Comparison of ENCODE assay signal across 9 cellular contexts in genomic region chr2:108786008-108786353, GRCh38. TPM values are rescaled to one million over a fixed set of nuclear protein-coding genes. Genes with fewer than 3 reads are reported as not detected.
A peak's percentile ranks its signal among the peaks of the same experiment; 100 is the strongest.
DNase-seq lines count a peak whose midpoint lies in the region; ATAC-seq, FAIRE-seq and TF ChIP-seq lines count a peak whose summit lies in the region.
"Had no signal": no experiment of that assay in that cellular context is flagged by ENCODE, and none has a peak within 500 bp of the region (broad histone marks: within the 10 kb centered on the region; RNA-seq: fewer than 3 reads in every experiment).

No MANE protein-coding gene starts in this region.

- peaks cover 38% of the 10 kb centered on the region for H3K36me3 Mint-ChIP-seq in CD8-positive, alpha-beta T cell
- peaks cover 40% of the 10 kb centered on the region for H3K36me3 Mint-ChIP-seq in dendritic cell treated with granulocyte-macrophage colony-stimulating factor and Interleukin-4, amounts not matched to agents 40 ng/mL and 50 ng/mL, for 4 days (ENCODE audit: low read depth)

- peaks cover 11% of the 10 kb centered on the region for H3K79me2 ChIP-seq in neural cell (replicated peaks; ENCODE audit: insufficient read depth, low read length)

- H3K4me3 Mint-ChIP-seq in CD8-positive, alpha-beta T cell = peak overlapping the region; percentile 99
- peak overlapping the region; percentile 89 for H3K4me3 Mint-ChIP-seq in dendritic cell treated with granulocyte-macrophage colony-stimulating factor and Interleukin-4, amounts not matched to agents 40 ng/mL and 50 ng/mL, for 4 days

- no peak for DNase-seq in CD8-positive, alpha-beta T cell
- no peak for DNase-seq in MG63
- no peak for DNase-seq in HUDEP-2 (lab: John Stamatoyannopoulos, UW; ENCODE audit: unreplicated experiment in 76 of 76)
- no peak for DNase-seq in urothelium cell line (ENCODE audit: low spot score)

- no peak for TF ChIP-seq CTCF in CD8-positive, alpha-beta T cell (IDR thresholded peaks at IDR 0.05)
- TF ChIP-seq CTCF in neural cell (IDR thresholded peaks at IDR 0.05; ENCODE audit: poor library complexity, severe bottlenecking) = no peak

- no peaks in the 10 kb centered on the region for H3K9me3 ChIP-seq in CD8-positive, alpha-beta T cell (ENCODE audit: low read length)
- H3K9me3 ChIP-seq in MG63 (no peaks in the 10 kb centered on the region), neural cell (ENCODE audit: low read length) (no peaks in the 10 kb centered on the region)

- H4K20me1 ChIP-seq in neural cell (ENCODE audit: insufficient read depth) = no peaks in the 10 kb centered on the region

- no peaks in the 10 kb centered on the region for H3F3A ChIP-seq in neural cell (ENCODE audit: insufficient read depth, low read length, poor library complexity, severe bottlenecking)

- no peaks in the 10 kb centered on the region for H3K27me3 ChIP-seq in CD8-positive, alpha-beta T cell (ENCODE audit: insufficient read depth, low read length)
- H3K27me3 ChIP-seq in MG63 = no peaks in the 10 kb centered on the region
- no peaks in the 10 kb centered on the region for H3K27me3 ChIP-seq in neural cell (ENCODE audit: insufficient read depth, low read depth, low read length)

- POLR2A ChIA-PET in CD8-positive, alpha-beta T cell (lab: Charles Lee) = interaction anchor here (0.7 to 1.2 kb wide), 3 partner anchors 9 to 67 kb away, joined by 3 to 5 read pairs (median 3); partner anchors contain the start of gene RANBP2

- CTCF ChIA-PET in CD8-positive, alpha-beta T cell (lab: Charles Lee) = interaction anchor here (0.8 kb wide), 1 partner anchor 143 kb away, joined by 3 read pairs; no protein-coding TSS in a partner anchor

- no peaks in the 10 kb centered on the region for H3K27me3 Mint-ChIP-seq in CD8-positive, alpha-beta T cell (ENCODE audit: low read depth)
- no peaks in the 10 kb centered on the region for H3K27me3 Mint-ChIP-seq in dendritic cell treated with granulocyte-macrophage colony-stimulating factor and Interleukin-4, amounts not matched to agents 40 ng/mL and 50 ng/mL, for 4 days

- H3K4me2 ChIP-seq in neural cell (ENCODE audit: low read length) = peak overlapping the region; percentile 94

- ATAC-seq in CD8-positive, alpha-beta T cell = no peak
- no peak for ATAC-seq in GM18868 (IDR thresholded peaks at IDR 0.05; ENCODE audit: unreplicated experiment)
- ATAC-seq in HG03280 (IDR thresholded peaks at IDR 0.05; ENCODE audit: unreplicated experiment) = no peak

- H3K9me2 ChIP-seq in neural cell (ENCODE audit: insufficient read depth, low read length) = no peaks in the 10 kb centered on the region

- H3K4me3 ChIP-seq in CD8-positive, alpha-beta T cell (ENCODE audit: low read depth, low read length) = peak overlapping the region; percentile 90
- H3K4me3 ChIP-seq in MG63 (peak overlapping the region; percentile 68), neural cell (ENCODE audit: low read length) (peak overlapping the region; percentile 80)

- H3K4me1 Mint-ChIP-seq in CD8-positive, alpha-beta T cell (ENCODE audit: low read depth) = peaks cover 22% of the 10 kb centered on the region
- peaks cover 12% of the 10 kb centered on the region for H3K4me1 Mint-ChIP-seq in dendritic cell treated with granulocyte-macrophage colony-stimulating factor and Interleukin-4, amounts not matched to agents 40 ng/mL and 50 ng/mL, for 4 days (ENCODE audit: low read depth)

- no peak for TF ChIP-seq EP300 in neural cell (conservative IDR thresholded peaks at IDR 0.05; ENCODE audit: poor library complexity, severe bottlenecking)

- intact Hi-C loops in CD8-positive, alpha-beta T cell (cut with DNase I, micrococcal nuclease) = loop anchor here (1.0 to 10.0 kb wide), 7 partner anchors 67 to 1419 kb away; partner anchors contain the start of genes RANBP2 (in 2 of the 2), EDAR (in 1 of the 2), GCC2 (in 1 of the 2) and LIMS1 (in 1 of the 2)
- intact Hi-C loops in dendritic cell treated with granulocyte-macrophage colony-stimulating factor and Interleukin-4, amounts not matched to agents 40 ng/mL and 50 ng/mL, for 4 days (cut with micrococcal nuclease) = no loop called here

- H2AFZ ChIP-seq in neural cell (ENCODE audit: low read depth, low read length) = no peak overlapping the region

- H3K4me1 ChIP-seq in CD8-positive, alpha-beta T cell (ENCODE audit: insufficient read depth, low read length) = peaks cover 10% of the 10 kb centered on the region

- H3K27ac Mint-ChIP-seq in CD8-positive, alpha-beta T cell = peak overlapping the region; percentile 97
- H3K27ac Mint-ChIP-seq in dendritic cell treated with granulocyte-macrophage colony-stimulating factor and Interleukin-4, amounts not matched to agents 40 ng/mL and 50 ng/mL, for 4 days = peak overlapping the region; percentile 83

- peaks cover 11% of the 10 kb centered on the region for H3K36me3 ChIP-seq in CD8-positive, alpha-beta T cell (ENCODE audit: insufficient read depth, low read length)
- peaks cover 31% of the 10 kb centered on the region for H3K36me3 ChIP-seq in MG63
- no peaks in the 10 kb centered on the region for H3K36me3 ChIP-seq in neural cell (ENCODE audit: insufficient read depth, low read length)

- no peak for FAIRE-seq in urothelium cell line (lab: Jason Lieb, UNC)
- FAIRE-seq: colon had no signal

- H3K9ac ChIP-seq in neural cell (ENCODE audit: low read length) = peak overlapping the region; percentile 73

- TF ChIP-seq RAD21 in neural cell (conservative IDR thresholded peaks at IDR 0.05) = no peak

- peak overlapping the region; percentile 83 for H3K27ac ChIP-seq in CD8-positive, alpha-beta T cell (ENCODE audit: low read depth, low read length)
- peak overlapping the region; percentile 53 for H3K27ac ChIP-seq in neural cell (ENCODE audit: low read length)

- no peaks in the 10 kb centered on the region for H3K9me3 Mint-ChIP-seq in CD8-positive, alpha-beta T cell
- no peaks in the 10 kb centered on the region for H3K9me3 Mint-ChIP-seq in dendritic cell treated with granulocyte-macrophage colony-stimulating factor and Interleukin-4, amounts not matched to agents 40 ng/mL and 50 ng/mL, for 4 days

TF ChIP-seq in neural cell, 6 proteins besides CTCF, POLR2A, EP300 and RAD21:
- TF ChIP-seq REST (IDR thresholded peaks at IDR 0.05; ENCODE audit: borderline replicate concordance) = no peak
- no peak for TF ChIP-seq EZH2 (IDR thresholded peaks at IDR 0.05; ENCODE audit: borderline replicate concordance, insufficient read depth, low read length, poor library complexity, severe bottlenecking)
- TF ChIP-seq TAF1 (IDR thresholded peaks at IDR 0.05; ENCODE audit: low read depth) = no peak
- TF ChIP-seq MXI1 (conservative IDR thresholded peaks at IDR 0.05; ENCODE audit: poor library complexity, severe bottlenecking) = no peak
- no peak for TF ChIP-seq SMC3 (conservative IDR thresholded peaks at IDR 0.05; ENCODE audit: poor library complexity)
- TF ChIP-seq POLR2AphosphoS5 (IDR thresholded peaks at IDR 0.05) = no peak

RNA-seq across cellular contexts. Expression of gene CCDC138, which starts 0.6 kb away (rescaled TPM):
- total RNA-seq in CD8-positive, alpha-beta T cell = 1 to 10 TPM; 4.6 to 5.9 TPM
- total RNA-seq in MG63 (2014; rRNA removed; shearing (Covaris generic); ENCODE audit: low replicate concordance) = 6.7 and 11.3 TPM in 2 replicates
- 17.3 and 19.0 TPM in 2 replicates for polyA plus RNA-seq in neural cell
- 44.1 and 45.6 TPM in 2 replicates for polyA minus RNA-seq in neural cell
